Comparison of ENCODE assay signal across 8 cellular contexts in the genomic region with DNA sequence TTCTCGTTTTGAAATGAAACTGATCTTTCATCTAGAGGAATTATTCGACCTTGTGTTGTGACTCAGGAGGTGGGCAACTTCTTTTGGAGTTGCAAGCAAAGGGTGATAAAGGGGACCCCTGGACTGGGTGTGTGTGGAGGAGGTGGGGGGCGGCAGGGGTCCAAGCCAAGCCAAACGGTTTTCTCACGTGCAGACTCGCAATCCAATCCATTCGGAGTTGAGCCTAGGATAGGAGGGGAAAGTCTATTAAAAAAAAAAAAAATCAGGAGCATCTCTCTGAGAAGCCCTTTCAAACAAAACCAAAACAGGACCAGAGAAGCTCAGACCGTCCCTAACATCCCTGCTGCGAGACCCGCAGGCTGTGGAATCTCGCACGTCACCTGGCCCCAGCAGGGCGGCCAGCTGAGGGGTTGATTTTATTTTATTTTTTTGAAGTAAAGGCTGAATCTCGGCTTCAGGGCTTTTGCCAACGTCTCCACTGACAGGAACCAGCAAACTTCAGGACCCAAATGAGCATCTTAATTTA. TPM values are rescaled to one million over a fixed set of nuclear protein-coding genes. Genes with fewer than 3 reads are reported as not detected.
DNase-seq lines count a peak whose midpoint lies in the region; ATAC-seq and TF ChIP-seq lines count a peak whose summit lies in the region.

No MANE protein-coding gene starts in this region.

- H3K27me3 ChIP-seq in OCI-LY1 (ENCODE audit: insufficient read depth, low read length), result no peaks in the 10 kb centered on the region
- H3K27me3 ChIP-seq in endodermal cell (ENCODE audit: control insufficient read depth, insufficient read depth, low read length, poor library complexity, severe bottlenecking), result peaks cover 62% of the 10 kb centered on the region

- H3K79me2 ChIP-seq in OCI-LY1 (ENCODE audit: insufficient read depth, low read length), result peaks cover 12% of the 10 kb centered on the region

- no peaks in the 10 kb centered on the region for H4K20me1 ChIP-seq in OCI-LY1 (ENCODE audit: insufficient read depth, low read length)

- H3K4me1 Mint-ChIP-seq in endodermal cell (peaks cover 19% of the 10 kb centered on the region), nephron progenitor cell (peaks cover 18% of the 10 kb centered on the region)

- no peak for TF ChIP-seq CTCF in OCI-LY1 (IDR thresholded peaks at IDR 0.05; ENCODE audit: low read length)
- no peak for TF ChIP-seq CTCF in endodermal cell (conservative IDR thresholded peaks at IDR 0.05)
- no peak for TF ChIP-seq CTCF in nephron progenitor cell (IDR thresholded peaks at IDR 0.05)

- H3K27me3 Mint-ChIP-seq in endodermal cell (ENCODE audit: insufficient read depth) (peaks cover 20% of the 10 kb centered on the region), nephron progenitor cell (ENCODE audit: low read depth, poor library complexity) (no peaks in the 10 kb centered on the region)

- H3K27ac ChIP-seq in OCI-LY1 (ENCODE audit: low read depth, low read length, poor library complexity, severe bottlenecking) (peak overlapping the region; percentile 83), endodermal cell (ENCODE audit: low read depth, low read length) (peak overlapping the region; percentile 68)

- H3K9me2 ChIP-seq in OCI-LY1 (ENCODE audit: low read depth, low read length), result no peaks in the 10 kb centered on the region

- WGBS in endodermal cell (ENCODE audit: insufficient coverage in 1 of 2, insufficient read length in 1 of 2), 2 experiments, result 0% methylated on average over 3 to 15 of the region's 15 CpGs

- peak overlapping the region; percentile 86 for H3K4me2 ChIP-seq in OCI-LY1 (ENCODE audit: low read length)

- H3K9ac ChIP-seq in OCI-LY1 (ENCODE audit: low read length) (peak overlapping the region; percentile 77), endodermal cell (ENCODE audit: extremely low read depth, low read length, poor library complexity, severe bottlenecking) (no peak overlapping the region)

- peak overlapping the region; percentile 64 for H3K4me3 ChIP-seq in OCI-LY1 (ENCODE audit: low read depth, low read length, poor library complexity, severe bottlenecking)
- peak overlapping the region; percentile 76 for H3K4me3 ChIP-seq in endodermal cell (ENCODE audit: low read length)

- H3K9me3 ChIP-seq in OCI-LY1 (ENCODE audit: low read length), result no peaks in the 10 kb centered on the region
- H3K9me3 ChIP-seq in endodermal cell (ENCODE audit: control insufficient read depth, low read length), result no peaks in the 10 kb centered on the region

- H3K36me3 ChIP-seq in OCI-LY1 (ENCODE audit: insufficient read depth, low read length) (no peaks in the 10 kb centered on the region), endodermal cell (ENCODE audit: control insufficient read depth, insufficient read depth, low read length) (no peaks in the 10 kb centered on the region)

- no peaks in the 10 kb centered on the region; the same call in none of the 2 replicates for H3F3A ChIP-seq in OCI-LY1 (ENCODE audit: insufficient read depth, low read length)

- DNase-seq in Daoy (ENCODE audit: low read depth), result peak; percentile 28
- peak; percentile 90 for DNase-seq in endodermal cell
- DNase-seq in nephron progenitor cell, result no peak
- no peak for DNase-seq in COLO829 (ENCODE audit: low spot score)
- DNase-seq in amniotic stem cell (lab: John Stamatoyannopoulos, UW), result no peak

- no peaks in the 10 kb centered on the region for H3K9me3 Mint-ChIP-seq in endodermal cell
- no peaks in the 10 kb centered on the region for H3K9me3 Mint-ChIP-seq in nephron progenitor cell

- H3K27ac Mint-ChIP-seq in endodermal cell (no peak overlapping the region), nephron progenitor cell (peak overlapping the region; percentile 89)

- H3K4me3 Mint-ChIP-seq in endodermal cell (peak overlapping the region; percentile 54), nephron progenitor cell (peak overlapping the region; percentile 91)

- H2AFZ ChIP-seq in OCI-LY1 (ENCODE audit: low read length), result no peak overlapping the region; the same call in 1 of the 2 replicates

- ATAC-seq in GM18519 (IDR thresholded peaks at IDR 0.05; ENCODE audit: low FRiP score, unreplicated experiment) (no peak), GM18498 (IDR thresholded peaks at IDR 0.05; ENCODE audit: unreplicated experiment) (no peak)

- H3K4me1 ChIP-seq in OCI-LY1 (ENCODE audit: insufficient read depth, low read length, severe bottlenecking), result peaks cover 60% of the 10 kb centered on the region
- H3K4me1 ChIP-seq in endodermal cell (ENCODE audit: control insufficient read depth, insufficient read depth, low read length), result peaks cover 6% of the 10 kb centered on the region

- H3K36me3 Mint-ChIP-seq in endodermal cell (ENCODE audit: low read depth), result no peaks in the 10 kb centered on the region
- no peaks in the 10 kb centered on the region for H3K36me3 Mint-ChIP-seq in nephron progenitor cell (ENCODE audit: low read depth)

RNA-seq across cellular contexts. Expression of a gene that starts 3.8 kb away (rescaled TPM):
- total RNA-seq in Daoy (2014; rRNA removed; shearing (Covaris generic)), result 15.1 and 15.2 TPM in 2 replicates
- total RNA-seq in endodermal cell, result under 1 TPM; 0.29 to 0.31 TPM
- 68.2 TPM for polyA plus RNA-seq in endodermal cell (2013, experiment 1 of 2)
- 65.4 TPM for polyA plus RNA-seq in endodermal cell (2013, experiment 2 of 2)

Comparison
In these comparisons a context has a peak if more than half of its experiments do, and no peak if none do; other contexts are left out.
1. DNase-seq: peak in Daoy (single experiment) and endodermal cell (single experiment); none in nephron progenitor cell (single experiment), COLO829 (single experiment) and amniotic stem cell (single experiment).
2. RNA of a gene that starts 3.8 kb away (total RNA-seq): 15.1 to 15.2 TPM in Daoy; 0.29 to 0.31 TPM in endodermal cell; every median in the first group is over 10 times any median in the second.